Comparison of ENCODE assay signal across 8 cellular contexts in the genomic region with DNA sequence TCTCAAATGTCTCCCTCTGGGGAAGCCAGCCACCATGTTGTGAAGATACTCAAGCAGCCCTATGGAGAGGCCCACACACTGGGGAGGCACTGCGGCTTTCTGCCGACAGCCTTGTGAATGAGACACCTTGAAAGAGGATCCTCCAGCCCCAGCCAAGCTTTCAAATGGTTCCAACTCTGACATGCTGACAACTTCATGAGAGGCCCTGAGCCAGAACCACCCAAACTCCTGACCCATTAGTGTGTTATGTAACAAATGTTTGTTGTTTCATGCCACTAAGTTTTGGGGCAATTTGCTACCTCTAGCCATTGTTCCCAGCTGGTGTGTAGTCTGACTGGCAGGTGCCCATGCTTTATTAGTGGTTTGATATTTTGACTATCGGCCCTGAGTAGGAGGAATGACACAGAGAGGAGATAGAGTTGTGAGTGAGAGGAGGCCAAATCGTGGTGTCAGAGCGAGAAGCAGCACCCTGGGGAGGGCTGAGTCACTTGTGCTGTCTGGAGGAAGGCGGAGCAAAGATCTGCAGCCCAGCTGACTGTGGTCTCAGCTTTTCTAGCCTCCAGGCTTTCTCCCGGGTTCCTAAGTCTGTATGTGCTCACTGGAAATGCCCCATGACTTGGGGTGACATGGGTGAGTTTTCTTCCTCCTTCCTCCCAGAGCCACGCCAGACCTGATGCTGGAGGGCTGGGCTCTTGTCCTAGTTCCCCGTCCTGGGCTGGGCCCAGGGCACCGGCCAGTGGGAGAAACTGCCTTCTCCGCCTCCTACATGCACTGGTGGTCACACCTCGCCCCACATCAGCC.
DNase-seq lines count a peak whose midpoint lies in the region; ATAC-seq lines count a peak whose summit lies in the region.

No MANE protein-coding gene starts in this region.

- H3K9me3 Mint-ChIP-seq in memory B cell, result no peaks in the 10 kb centered on the region

- peak; percentile 96 for DNase-seq in EL
- DNase-seq in KBM-7, result peak; percentile 69
- DNase-seq in activated CD4-positive, CD25-positive, alpha-beta regulatory T cell treated with anti-CD3 and anti-CD28 coated beads, Interleukin-2, amount 50 U/mL, for 16 hours (ENCODE audit: low read depth, low spot score), result peak; percentile 28
- DNase-seq in caudate nucleus (lab: John Stamatoyannopoulos, UW), result peak in 13 of 61 donors; percentile 6 to 72 (median 30)
- DNase-seq in memory B cell (ENCODE audit: low spot score in 2 of 2), result peak; percentile 25 to 41
- DNase-seq in stimulated activated CD8-positive, alpha-beta memory T cell treated with anti-CD3 and anti-CD28 coated beads, Interleukin-7, amount 100 ng/mL, for 4 hours (ENCODE audit: low read depth in 2 of 2), result peak; percentile 67 to 69
- DNase-seq in hippocampal formation (lab: John Stamatoyannopoulos, UW), result no peak

- H3K27me3 Mint-ChIP-seq in memory B cell, result peaks cover 32% of the 10 kb centered on the region

- H3K4me3 Mint-ChIP-seq in memory B cell, result peak overlapping the region; percentile 52

- in situ Hi-C loops in KBM-7 (cut with MboI; ENCODE audit: low pct_unique_long_range_greater_than_20kb, low sequenced_read_pairs), result no loop called here

- peaks cover 38% of the 10 kb centered on the region for H3K4me1 Mint-ChIP-seq in memory B cell

- H3K36me3 Mint-ChIP-seq in memory B cell, result no peaks in the 10 kb centered on the region

- H3K27ac Mint-ChIP-seq in memory B cell, result no peak overlapping the region

- ATAC-seq in GM21723 (IDR thresholded peaks at IDR 0.05; ENCODE audit: unreplicated experiment) (peak; percentile 52), memory B cell (ENCODE audit: low read depth) (peak; percentile 57)

- H3K27ac ChIP-seq in caudate nucleus (ENCODE audit: low read depth, low read length), result peak overlapping the region; percentile 52

Comparison
In these comparisons a context has a peak if more than half of its experiments do, and no peak if none do; other contexts are left out.
1. DNase-seq: peak in EL (single experiment), KBM-7 (single experiment), activated CD4-positive, CD25-positive, alpha-beta regulatory T cell treated with anti-CD3 and anti-CD28 coated beads, Interleukin-2, amount 50 U/mL, for 16 hours (single experiment), memory B cell (2 of 2) and stimulated activated CD8-positive, alpha-beta memory T cell treated with anti-CD3 and anti-CD28 coated beads, Interleukin-7, amount 100 ng/mL, for 4 hours (2 of 2); none in hippocampal formation (0 of 2).